In the genomic region with DNA sequence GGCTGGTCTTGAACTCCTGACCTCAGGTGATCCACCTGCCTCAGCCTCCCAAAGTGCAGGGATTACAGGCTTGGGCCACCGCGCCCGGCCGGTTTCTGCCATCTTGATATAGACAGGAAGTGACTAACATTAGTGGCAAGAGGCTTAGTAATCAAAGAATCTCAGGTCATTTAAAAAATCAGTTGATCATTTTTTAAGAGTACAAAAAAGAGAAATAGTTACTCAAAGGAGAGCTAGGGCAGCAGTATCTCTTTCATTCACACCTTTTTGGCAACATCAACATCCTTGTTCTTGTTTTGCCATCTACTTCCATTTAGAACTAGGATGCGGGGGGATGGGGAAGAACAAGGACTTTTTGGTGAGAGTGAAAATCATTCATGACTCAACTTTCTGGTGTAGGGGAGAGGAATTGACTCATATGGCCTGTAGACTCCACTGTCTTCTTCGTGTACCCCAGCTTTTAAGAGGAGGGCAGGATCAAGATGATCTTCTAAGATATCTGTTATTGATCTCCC, we compare ENCODE assay signal across 2 cellular contexts.
A peak's percentile ranks its signal among the peaks of the same experiment; 100 is the strongest.
TF ChIP-seq lines count a peak whose summit lies in the region.

No MANE protein-coding gene starts in this region.

TF ChIP-seq in SK-N-SH, 30 proteins besides CTCF, POLR2A, EP300 and RAD21:
- peak; percentile 57 for TF ChIP-seq FOSL2 (IDR thresholded peaks at IDR 0.05; ENCODE audit: borderline replicate concordance, low read depth)
- no peak for TF ChIP-seq NFIC (IDR thresholded peaks at IDR 0.05; ENCODE audit: borderline replicate concordance)
- TF ChIP-seq JUND (IDR thresholded peaks at IDR 0.05): peak; percentile 43; the same call in 1 of the 2 replicates
- no peak for TF ChIP-seq GATA2 (CRISPR knock-in tag; IDR thresholded peaks at IDR 0.05)
- TF ChIP-seq RCOR1 (IDR thresholded peaks at IDR 0.05; ENCODE audit: low read length): no peak
- 0 out of 2 replicates have a peak, but pooled peaks have one; percentile 28 for TF ChIP-seq YY1 (IDR thresholded peaks at IDR 0.05; ENCODE audit: low read depth)
- no peak for TF ChIP-seq MXI1 (IDR thresholded peaks at IDR 0.05; ENCODE audit: low read depth, low read length)
- 0 out of 2 replicates have a peak, but pooled peaks have one; percentile 4 for TF ChIP-seq TCF12 (IDR thresholded peaks at IDR 0.05)
- no peak for TF ChIP-seq PBX3 (IDR thresholded peaks at IDR 0.05)
- no peak for TF ChIP-seq FOXJ3 (CRISPR knock-in tag; IDR thresholded peaks at IDR 0.05)
- TF ChIP-seq ZBTB33 (IDR thresholded peaks at IDR 0.05; ENCODE audit: borderline replicate concordance, low read depth): no peak
TF ChIP-seq in SK-N-SH: peak in this region for 4.

TF ChIP-seq in GM12878, 131 proteins besides CTCF, POLR2A, EP300 and RAD21 (continues in another document):
- TF ChIP-seq, protein P1, sequence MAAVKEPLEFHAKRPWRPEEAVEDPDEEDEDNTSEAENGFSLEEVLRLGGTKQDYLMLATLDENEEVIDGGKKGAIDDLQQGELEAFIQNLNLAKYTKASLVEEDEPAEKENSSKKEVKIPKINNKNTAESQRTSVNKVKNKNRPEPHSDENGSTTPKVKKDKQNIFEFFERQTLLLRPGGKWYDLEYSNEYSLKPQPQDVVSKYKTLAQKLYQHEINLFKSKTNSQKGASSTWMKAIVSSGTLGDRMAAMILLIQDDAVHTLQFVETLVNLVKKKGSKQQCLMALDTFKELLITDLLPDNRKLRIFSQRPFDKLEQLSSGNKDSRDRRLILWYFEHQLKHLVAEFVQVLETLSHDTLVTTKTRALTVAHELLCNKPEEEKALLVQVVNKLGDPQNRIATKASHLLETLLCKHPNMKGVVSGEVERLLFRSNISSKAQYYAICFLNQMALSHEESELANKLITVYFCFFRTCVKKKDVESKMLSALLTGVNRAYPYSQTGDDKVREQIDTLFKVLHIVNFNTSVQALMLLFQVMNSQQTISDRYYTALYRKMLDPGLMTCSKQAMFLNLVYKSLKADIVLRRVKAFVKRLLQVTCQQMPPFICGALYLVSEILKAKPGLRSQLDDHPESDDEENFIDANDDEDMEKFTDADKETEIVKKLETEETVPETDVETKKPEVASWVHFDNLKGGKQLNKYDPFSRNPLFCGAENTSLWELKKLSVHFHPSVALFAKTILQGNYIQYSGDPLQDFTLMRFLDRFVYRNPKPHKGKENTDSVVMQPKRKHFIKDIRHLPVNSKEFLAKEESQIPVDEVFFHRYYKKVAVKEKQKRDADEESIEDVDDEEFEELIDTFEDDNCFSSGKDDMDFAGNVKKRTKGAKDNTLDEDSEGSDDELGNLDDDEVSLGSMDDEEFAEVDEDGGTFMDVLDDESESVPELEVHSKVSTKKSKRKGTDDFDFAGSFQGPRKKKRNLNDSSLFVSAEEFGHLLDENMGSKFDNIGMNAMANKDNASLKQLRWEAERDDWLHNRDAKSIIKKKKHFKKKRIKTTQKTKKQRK (IDR thresholded peaks at IDR 0.05; ENCODE audit: low read depth, low read length): no peak
- TF ChIP-seq CREM (IDR thresholded peaks at IDR 0.05; ENCODE audit: low read depth) (peak; percentile 73), RB1 (IDR thresholded peaks at IDR 0.05; ENCODE audit: borderline replicate concordance) (no peak), POU2F2 (IDR thresholded peaks at IDR 0.05; ENCODE audit: borderline replicate concordance, low read depth, low read length) (no peak), PAX5 (IDR thresholded peaks at IDR 0.05; ENCODE audit: borderline replicate concordance, low read depth, low read length) (no peak), E4F1 (IDR thresholded peaks at IDR 0.05; ENCODE audit: borderline replicate concordance, partially characterized antibody) (no peak), GABPA (IDR thresholded peaks at IDR 0.05; ENCODE audit: low read depth) (no peak), BRCA1 (IDR thresholded peaks at IDR 0.05; ENCODE audit: low read depth, low read length) (no peak), NFIC (IDR thresholded peaks at IDR 0.05; ENCODE audit: low read depth, low read length) (peak; percentile 79; the same call in 1 of the 2 replicates), EED (IDR thresholded peaks at IDR 0.05; ENCODE audit: low read depth) (peak; percentile 89), IRF4 (IDR thresholded peaks at IDR 0.05; ENCODE audit: low read depth, low read length) (no peak), TCF7 (IDR thresholded peaks at IDR 0.05; ENCODE audit: borderline replicate concordance) (peak; percentile 34; the same call in 1 of the 2 replicates), SIX5 (IDR thresholded peaks at IDR 0.05; ENCODE audit: low read depth, low read length, severe bottlenecking) (no peak), SRF (IDR thresholded peaks at IDR 0.05; ENCODE audit: low read depth in 2 of 2, low read length in 2 of 2) (peak in 1 of 2 experiments; percentile 43; a peak in 1 of 4 replicates), EZH2 (IDR thresholded peaks at IDR 0.05; ENCODE audit: borderline replicate concordance, control insufficient read depth, low read depth, low read length) (no peak), BCL11A (IDR thresholded peaks at IDR 0.05; ENCODE audit: low read depth, low read length) (peak; percentile 37; the same call in 1 of the 2 replicates), RELA (IDR thresholded peaks at IDR 0.05; ENCODE audit: borderline replicate concordance, partially characterized antibody) (no peak), ZBTB11 (CRISPR knock-in tag; IDR thresholded peaks at IDR 0.05) (no peak), HCFC1 (IDR thresholded peaks at IDR 0.05; ENCODE audit: low read length) (no peak), ETV6 (conservative IDR thresholded peaks at IDR 0.05 in 1 of 2, IDR thresholded peaks at IDR 0.05 in 1 of 2; ENCODE audit: borderline replicate concordance in 1 of 2, low read depth in 1 of 2) (peak in 1 of 2 experiments; percentile 76; a peak in 1 of 4 replicates), FOXK2 (IDR thresholded peaks at IDR 0.05) (no peak), ZNF687 (IDR thresholded peaks at IDR 0.05) (no peak), MTA3 (IDR thresholded peaks at IDR 0.05; ENCODE audit: borderline replicate concordance, low read length) (no peak), ATF3 (IDR thresholded peaks at IDR 0.05; ENCODE audit: borderline replicate concordance, extremely low read depth, low read depth, low read length) (no peak), NR2C2 (IDR thresholded peaks at IDR 0.05; ENCODE audit: borderline replicate concordance, control insufficient read depth, insufficient read length, low read depth) (no peak), ZNF207 (IDR thresholded peaks at IDR 0.05; ENCODE audit: borderline replicate concordance) (no peak), TCF3 (IDR thresholded peaks at IDR 0.05; ENCODE audit: borderline replicate concordance, insufficient read depth, low read depth, low read length) (no peak), ZSCAN29 (IDR thresholded peaks at IDR 0.05) (no peak), CHD2 (IDR thresholded peaks at IDR 0.05; ENCODE audit: borderline replicate concordance, low read depth, low read length) (no peak), STAT1 (conservative IDR thresholded peaks at IDR 0.05) (no peak), RUNX3 (IDR thresholded peaks at IDR 0.05; ENCODE audit: low read length) (peak; percentile 58), TARDBP (IDR thresholded peaks at IDR 0.05; ENCODE audit: borderline replicate concordance) (no peak), JUNB (IDR thresholded peaks at IDR 0.05) (peak; percentile 90), USF1 (IDR thresholded peaks at IDR 0.05; ENCODE audit: borderline replicate concordance, extremely low read length, insufficient read depth, low read depth, low read length) (no peak), ASH2L (IDR thresholded peaks at IDR 0.05; ENCODE audit: borderline replicate concordance, low read depth) (no peak), POLR2AphosphoS2 (IDR thresholded peaks at IDR 0.05; ENCODE audit: low read depth, low read length) (no peak), FOXM1 (IDR thresholded peaks at IDR 0.05; ENCODE audit: low read depth, low read length) (peak; percentile 56; the same call in 1 of the 2 replicates)
- TF ChIP-seq, protein P2, sequence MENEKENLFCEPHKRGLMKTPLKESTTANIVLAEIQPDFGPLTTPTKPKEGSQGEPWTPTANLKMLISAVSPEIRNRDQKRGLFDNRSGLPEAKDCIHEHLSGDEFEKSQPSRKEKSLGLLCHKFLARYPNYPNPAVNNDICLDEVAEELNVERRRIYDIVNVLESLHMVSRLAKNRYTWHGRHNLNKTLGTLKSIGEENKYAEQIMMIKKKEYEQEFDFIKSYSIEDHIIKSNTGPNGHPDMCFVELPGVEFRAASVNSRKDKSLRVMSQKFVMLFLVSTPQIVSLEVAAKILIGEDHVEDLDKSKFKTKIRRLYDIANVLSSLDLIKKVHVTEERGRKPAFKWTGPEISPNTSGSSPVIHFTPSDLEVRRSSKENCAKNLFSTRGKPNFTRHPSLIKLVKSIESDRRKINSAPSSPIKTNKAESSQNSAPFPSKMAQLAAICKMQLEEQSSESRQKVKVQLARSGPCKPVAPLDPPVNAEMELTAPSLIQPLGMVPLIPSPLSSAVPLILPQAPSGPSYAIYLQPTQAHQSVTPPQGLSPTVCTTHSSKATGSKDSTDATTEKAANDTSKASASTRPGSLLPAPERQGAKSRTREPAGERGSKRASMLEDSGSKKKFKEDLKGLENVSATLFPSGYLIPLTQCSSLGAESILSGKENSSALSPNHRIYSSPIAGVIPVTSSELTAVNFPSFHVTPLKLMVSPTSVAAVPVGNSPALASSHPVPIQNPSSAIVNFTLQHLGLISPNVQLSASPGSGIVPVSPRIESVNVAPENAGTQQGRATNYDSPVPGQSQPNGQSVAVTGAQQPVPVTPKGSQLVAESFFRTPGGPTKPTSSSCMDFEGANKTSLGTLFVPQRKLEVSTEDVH (IDR thresholded peaks at IDR 0.05; ENCODE audit: low read depth, partially characterized antibody): no peak
